Comparison of ENCODE assay signal across 1 cellular context in the genomic region with DNA sequence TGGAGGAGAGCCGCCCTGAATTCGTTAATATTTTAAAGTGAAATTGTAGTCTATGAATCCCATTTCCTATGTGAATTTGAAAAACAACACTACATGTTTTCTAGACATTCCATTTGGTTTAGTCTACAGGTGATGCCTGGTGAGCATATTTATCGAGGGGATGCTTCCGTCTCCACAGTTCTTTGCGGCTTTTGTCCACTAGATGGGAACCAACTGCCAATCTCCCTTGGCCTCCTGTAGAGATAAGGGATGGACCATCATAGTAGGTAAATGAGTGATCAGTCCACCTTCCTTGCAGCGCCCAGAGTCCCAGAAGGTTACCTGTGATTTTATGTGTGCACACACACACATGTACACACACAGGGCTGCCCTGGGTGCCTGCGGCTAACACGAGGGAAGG.
TF ChIP-seq lines count a peak whose summit lies in the region.

No MANE protein-coding gene starts in this region.

TF ChIP-seq in K562, 482 proteins besides CTCF, POLR2A, EP300 and RAD21:
- TF ChIP-seq, protein P1, sequence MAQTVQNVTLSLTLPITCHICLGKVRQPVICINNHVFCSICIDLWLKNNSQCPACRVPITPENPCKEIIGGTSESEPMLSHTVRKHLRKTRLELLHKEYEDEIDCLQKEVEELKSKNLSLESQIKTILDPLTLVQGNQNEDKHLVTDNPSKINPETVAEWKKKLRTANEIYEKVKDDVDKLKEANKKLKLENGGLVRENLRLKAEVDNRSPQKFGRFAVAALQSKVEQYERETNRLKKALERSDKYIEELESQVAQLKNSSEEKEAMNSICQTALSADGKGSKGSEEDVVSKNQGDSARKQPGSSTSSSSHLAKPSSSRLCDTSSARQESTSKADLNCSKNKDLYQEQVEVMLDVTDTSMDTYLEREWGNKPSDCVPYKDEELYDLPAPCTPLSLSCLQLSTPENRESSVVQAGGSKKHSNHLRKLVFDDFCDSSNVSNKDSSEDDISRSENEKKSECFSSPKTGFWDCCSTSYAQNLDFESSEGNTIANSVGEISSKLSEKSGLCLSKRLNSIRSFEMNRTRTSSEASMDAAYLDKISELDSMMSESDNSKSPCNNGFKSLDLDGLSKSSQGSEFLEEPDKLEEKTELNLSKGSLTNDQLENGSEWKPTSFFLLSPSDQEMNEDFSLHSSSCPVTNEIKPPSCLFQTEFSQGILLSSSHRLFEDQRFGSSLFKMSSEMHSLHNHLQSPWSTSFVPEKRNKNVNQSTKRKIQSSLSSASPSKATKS (CRISPR knock-in tag; IDR thresholded peaks at IDR 0.05), result no peak
